In the genomic region with DNA sequence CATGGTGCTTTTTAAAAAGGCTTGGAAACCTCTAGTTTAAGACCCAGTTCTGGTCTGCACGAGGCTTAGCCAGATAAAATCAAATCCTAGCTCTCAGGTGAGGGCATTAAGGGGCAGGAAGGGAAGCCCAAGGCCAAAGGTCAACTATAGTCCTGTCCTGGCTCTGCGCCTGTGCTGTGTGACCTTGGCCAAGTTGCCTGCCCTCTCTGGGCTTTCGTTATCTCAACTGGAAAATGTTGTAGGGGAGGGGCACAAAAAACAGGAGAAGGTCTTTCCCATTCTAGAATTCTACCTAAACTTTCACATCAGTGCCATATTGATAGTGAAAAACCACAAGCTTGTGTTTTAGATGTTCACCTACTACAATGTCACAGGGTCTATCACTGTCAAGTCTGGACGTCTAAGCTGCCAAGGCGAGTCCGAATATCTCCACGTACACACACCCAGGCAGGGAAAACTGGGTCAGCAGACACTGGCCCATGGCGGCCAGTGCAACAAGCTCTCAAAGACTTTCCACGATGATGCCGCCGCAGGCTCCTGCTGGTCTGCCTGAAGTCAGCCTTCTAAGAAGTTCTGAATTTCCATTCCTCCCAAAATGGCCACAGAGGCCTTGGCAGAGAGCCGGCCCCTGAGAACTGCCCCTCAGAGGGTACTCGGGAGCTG, we compare ENCODE assay signal across 18 cellular contexts. TPM values are rescaled to one million over a fixed set of nuclear protein-coding genes. Genes with fewer than 3 reads are reported as not detected.
DNase-seq lines count a peak whose midpoint lies in the region; ATAC-seq and TF ChIP-seq lines count a peak whose summit lies in the region.
"Had no signal": no experiment of that assay in that cellular context is flagged by ENCODE, and none has a peak within 500 bp of the region (broad histone marks: within the 10 kb centered on the region; RNA-seq: fewer than 3 reads in every experiment).

No MANE protein-coding gene starts in this region.

- H3K36me3 Mint-ChIP-seq in GM23338 (ENCODE audit: low read depth) (peaks cover 7% of the 10 kb centered on the region), brain (peaks cover 30% of the 10 kb centered on the region), immature natural killer cell (no peaks in the 10 kb centered on the region)
- H3K36me3 Mint-ChIP-seq: activated CD8-positive, alpha-beta memory T cell treated with anti-CD3 and anti-CD28 coated beads, Interleukin-2, amount 10 ng/mL, durations not matched to agents 7 days and 5 days; naive B cell; stimulated activated memory B cell treated with anti-CD40 and anti-IgM and Interleukin-4, amounts not matched to agents 10 μg/mL and 1 μg/mL and 100 μg/mL, for 72 hours had no signal

- H3K9me3 Mint-ChIP-seq in GM23338 = peaks cover 12% of the 10 kb centered on the region
- H3K9me3 Mint-ChIP-seq in brain = peaks cover 0 to 14% (median 0%) of the 10 kb centered on the region in 5 experiments
- no peaks in the 10 kb centered on the region for H3K9me3 Mint-ChIP-seq in immature natural killer cell
- H3K9me3 Mint-ChIP-seq: activated T-helper 2 cell treated with anti-CD3 and anti-CD28 coated beads, Interferon-gamma antibody, Interleukin-2, Interleukin-4, amounts not matched to agents 10 μg/mL and 5 μg/mL and 100 μg/mL, durations not matched to agents 14 hours and 24 hours and 36 hours; CD4-positive, alpha-beta T cell; HFFc6; naive B cell; stimulated activated memory B cell treated with anti-CD40 and anti-IgM and Interleukin-4, amounts not matched to agents 10 μg/mL and 1 μg/mL and 100 μg/mL, for 72 hours; type B pancreatic cell had no signal

- no peaks in the 10 kb centered on the region for H4K20me1 ChIP-seq in GM23338 (replicated peaks; ENCODE audit: insufficient read depth)

- no peak overlapping the region for H3K18ac ChIP-seq in mesenchymal stem cell (ENCODE audit: low read depth in 1 of 2, low read length in 2 of 2)

- DNase-seq in GM23338 (ENCODE audit: low spot score) (no peak), mesenchymal stem cell (no peak), sigmoid colon (no peak), breast epithelium (ENCODE audit: low spot score in 2 of 2) (no peak), ecto neural progenitor cell (ENCODE audit: low spot score) (no peak), immature natural killer cell (no peak), NCI-H748 treated with DMSO at 0.1 percent for 48 hours (lab: John Stamatoyannopoulos, UW) (no peak)
- DNase-seq: activated CD4-positive, alpha-beta T cell treated with anti-CD3 and anti-CD28 coated beads for 4 hours; activated CD8-positive, alpha-beta memory T cell treated with anti-CD3 and anti-CD28 coated beads, Interleukin-2, amount 10 ng/mL, durations not matched to agents 7 days and 5 days; CD4-positive, alpha-beta T cell; HFFc6; naive B cell had no signal

- no peak overlapping the region for H2AK5ac ChIP-seq in mesenchymal stem cell (ENCODE audit: low read length, severe bottlenecking)

- peak overlapping the region; percentile 89 for H3K9ac ChIP-seq in mesenchymal stem cell (ENCODE audit: low read length)

- H3K4me1 Mint-ChIP-seq in GM23338 (peaks cover 55% of the 10 kb centered on the region), brain (peaks cover 70% of the 10 kb centered on the region), immature natural killer cell (peaks cover 1 to 9% of the 10 kb centered on the region in 2 donors)
- H3K4me1 Mint-ChIP-seq: activated CD8-positive, alpha-beta memory T cell treated with anti-CD3 and anti-CD28 coated beads, Interleukin-2, amount 10 ng/mL, durations not matched to agents 7 days and 5 days; stimulated activated memory B cell treated with anti-CD40 and anti-IgM and Interleukin-4, amounts not matched to agents 10 μg/mL and 1 μg/mL and 100 μg/mL, for 72 hours had no signal

- H4K91ac ChIP-seq in mesenchymal stem cell (ENCODE audit: low read length) = no peak overlapping the region

- peaks cover 4% of the 10 kb centered on the region; the same call in 1 of the 2 replicates for H3K27me3 ChIP-seq in GM23338 (ENCODE audit: insufficient read depth)
- no peaks in the 10 kb centered on the region for H3K27me3 ChIP-seq in mesenchymal stem cell (ENCODE audit: control insufficient read depth in 1 of 2, insufficient read depth in 1 of 2, low read length in 2 of 2)
- H3K27me3 ChIP-seq in sigmoid colon = no peaks in the 10 kb centered on the region
- no peaks in the 10 kb centered on the region for H3K27me3 ChIP-seq in breast epithelium

- H3K9me2 ChIP-seq in GM23338 (ENCODE audit: insufficient read depth) = no peaks in the 10 kb centered on the region

- no peak overlapping the region for H3K23ac ChIP-seq in mesenchymal stem cell (ENCODE audit: low read length in 2 of 2)

- 93% methylated on average over 11 of the region's 13 CpGs for WGBS in mesenchymal stem cell
- 79 to 84% methylated on average over 13 of the region's 13 CpGs for WGBS in sigmoid colon, 2 donors

- H3K36me3 ChIP-seq in GM23338 (ENCODE audit: insufficient read depth) = no peaks in the 10 kb centered on the region
- peaks cover 0 to 58% of the 10 kb centered on the region in 2 experiments for H3K36me3 ChIP-seq in mesenchymal stem cell (ENCODE audit: control insufficient read depth in 1 of 2, insufficient read depth in 2 of 2, low read depth in 1 of 2, low read length in 2 of 2)
- no peaks in the 10 kb centered on the region for H3K36me3 ChIP-seq in sigmoid colon
- H3K36me3 ChIP-seq in breast epithelium = no peaks in the 10 kb centered on the region

- peaks cover 4% of the 10 kb centered on the region; the same call in 1 of the 2 replicates for H3K79me2 ChIP-seq in GM23338 (replicated peaks; ENCODE audit: insufficient read depth)

- no peak overlapping the region for H4K8ac ChIP-seq in mesenchymal stem cell (ENCODE audit: low read length)

- no peak overlapping the region for H3K27ac Mint-ChIP-seq in GM23338
- H3K27ac Mint-ChIP-seq in brain = peak overlapping the region; percentile 59 to 92 (median 86)
- no peak overlapping the region for H3K27ac Mint-ChIP-seq in immature natural killer cell
- H3K27ac Mint-ChIP-seq: activated CD8-positive, alpha-beta memory T cell treated with anti-CD3 and anti-CD28 coated beads, Interleukin-2, amount 10 ng/mL, durations not matched to agents 7 days and 5 days; activated T-helper 2 cell treated with anti-CD3 and anti-CD28 coated beads, Interferon-gamma antibody, Interleukin-2, Interleukin-4, amounts not matched to agents 10 μg/mL and 5 μg/mL and 100 μg/mL, durations not matched to agents 14 hours and 24 hours and 36 hours; CD4-positive, alpha-beta T cell; HFFc6; naive B cell; stimulated activated memory B cell treated with anti-CD40 and anti-IgM and Interleukin-4, amounts not matched to agents 10 μg/mL and 1 μg/mL and 100 μg/mL, for 72 hours; type B pancreatic cell had no signal

- H3K4me3 Mint-ChIP-seq in GM23338 (no peak overlapping the region), brain (peak overlapping the region in 3 of 5 experiments; percentile 51 to 69 (median 66)), immature natural killer cell (no peak overlapping the region)
- H3K4me3 Mint-ChIP-seq: activated CD8-positive, alpha-beta memory T cell treated with anti-CD3 and anti-CD28 coated beads, Interleukin-2, amount 10 ng/mL, durations not matched to agents 7 days and 5 days; CD4-positive, alpha-beta T cell; HFFc6; naive B cell; stimulated activated memory B cell treated with anti-CD40 and anti-IgM and Interleukin-4, amounts not matched to agents 10 μg/mL and 1 μg/mL and 100 μg/mL, for 72 hours; type B pancreatic cell had no signal

- no peak overlapping the region for H2BK12ac ChIP-seq in mesenchymal stem cell (ENCODE audit: low read length in 2 of 2)

- peaks cover 45% of the 10 kb centered on the region for H3K79me1 ChIP-seq in mesenchymal stem cell (replicated peaks; ENCODE audit: low read length, poor library complexity, severe bottlenecking)

- no peak for TF ChIP-seq EP300 in sigmoid colon (IDR thresholded peaks at IDR 0.05)

- TF ChIP-seq CTCF in GM23338 (conservative IDR thresholded peaks at IDR 0.05; ENCODE audit: low read depth in 2 of 2) (no peak), brain (conservative IDR thresholded peaks at IDR 0.05) (no peak), sigmoid colon (IDR thresholded peaks at IDR 0.05) (no peak), breast epithelium (IDR thresholded peaks at IDR 0.05) (no peak)

- intact Hi-C loops in sigmoid colon (cut with DNase I) = no loop called here
- intact Hi-C loops in breast epithelium (cut with DNase I; ENCODE audit: low total_unique reads) = no loop called here

- H3K4me2 ChIP-seq in GM23338 = peak overlapping the region; percentile 64; the same call in 1 of the 2 replicates
- H3K4me2 ChIP-seq in mesenchymal stem cell (ENCODE audit: low read length, poor library complexity, severe bottlenecking) = no peak overlapping the region

- H3K27me3 Mint-ChIP-seq in GM23338 (ENCODE audit: insufficient read depth, low read depth, poor library complexity) (peaks cover 14% of the 10 kb centered on the region), brain (no peaks in the 10 kb centered on the region), immature natural killer cell (ENCODE audit: low read depth in 3 of 3) (peaks cover 2 to 4% (median 2%) of the 10 kb centered on the region in 3 donors)

- H2BK15ac ChIP-seq in mesenchymal stem cell (ENCODE audit: low read depth, poor library complexity, severe bottlenecking) = no peak overlapping the region

- peaks cover 11% of the 10 kb centered on the region; the same call in 1 of the 2 replicates for H3F3A ChIP-seq in GM23338 (replicated peaks; ENCODE audit: low read depth)

- H2BK5ac ChIP-seq in mesenchymal stem cell (ENCODE audit: low read depth, low read length, poor library complexity, severe bottlenecking) = no peak overlapping the region

- H3K4ac ChIP-seq in mesenchymal stem cell (ENCODE audit: low read depth in 1 of 2, low read length in 2 of 2) = no peak overlapping the region

- no peak for ATAC-seq in GM23338
- ATAC-seq: activated CD8-positive, alpha-beta memory T cell treated with anti-CD3 and anti-CD28 coated beads, Interleukin-2, amount 10 ng/mL, durations not matched to agents 7 days and 5 days; Panc1; stimulated activated memory B cell treated with anti-CD40 and anti-IgM and Interleukin-4, amounts not matched to agents 10 μg/mL and 1 μg/mL and 100 μg/mL, for 72 hours had no signal

- peak overlapping the region; percentile 50; the same call in 1 of the 2 replicates for H3K27ac ChIP-seq in GM23338 (ENCODE audit: low read depth)
- no peak overlapping the region for H3K27ac ChIP-seq in mesenchymal stem cell (ENCODE audit: low read length, poor library complexity, severe bottlenecking)
- H3K27ac ChIP-seq in sigmoid colon = peak overlapping the region; percentile 49 to 93 (median 78)
- H3K27ac ChIP-seq in breast epithelium = no peak overlapping the region

- H2AFZ ChIP-seq in GM23338 (peak overlapping the region; percentile 39; the same call in 1 of the 2 replicates), mesenchymal stem cell (ENCODE audit: low read depth, low read length) (no peak overlapping the region)

- H3K4me1 ChIP-seq in GM23338 (ENCODE audit: insufficient read depth) (peaks cover 53% of the 10 kb centered on the region), mesenchymal stem cell (ENCODE audit: control insufficient read depth, insufficient read depth, low read depth, low read length) (peaks cover 26% of the 10 kb centered on the region), sigmoid colon (peaks cover 0 to 33% (median 9%) of the 10 kb centered on the region in 4 donors), breast epithelium (no peaks in the 10 kb centered on the region)

- H2BK120ac ChIP-seq in mesenchymal stem cell (ENCODE audit: low read depth, low read length) = no peak overlapping the region

- H3K4me3 ChIP-seq in GM23338 (no peak overlapping the region), mesenchymal stem cell (ENCODE audit: insufficient read depth in 1 of 2, low read depth in 1 of 2, low read length in 2 of 2) (no peak overlapping the region), sigmoid colon (no peak overlapping the region), breast epithelium (no peak overlapping the region)

- no peak overlapping the region for H3K14ac ChIP-seq in mesenchymal stem cell (ENCODE audit: low read length in 2 of 2)

- TF ChIP-seq POLR2A in sigmoid colon (IDR thresholded peaks at IDR 0.05) = no peak
- TF ChIP-seq POLR2A in breast epithelium (IDR thresholded peaks at IDR 0.05) = no peak

- H3K9me3 ChIP-seq in mesenchymal stem cell (ENCODE audit: control insufficient read depth, low read length) (no peaks in the 10 kb centered on the region), sigmoid colon (no peaks in the 10 kb centered on the region), breast epithelium (no peaks in the 10 kb centered on the region)

RNA-seq across cellular contexts. Expression of a gene that starts 18.0 kb away (rescaled TPM):
- 6.8 and 7.2 TPM in 2 replicates for total RNA-seq in GM23338 (2014; rRNA removed; shearing (Covaris generic))
- polyA plus RNA-seq in GM23338 (2016; fragmentation: Nextera tagmentation; extraction: Ambion mirVana) (1.0 and 1.5 TPM in 2 replicates), brain (ENCODE audit: insufficient read depth, low read depth, low replicate concordance) (1.7 TPM), sigmoid colon (1 to 10 TPM in 1 of 3 donors, under 1 TPM in 2; under 0.01 to 1.2 (median 0.85) TPM), immature natural killer cell (under 1 TPM in 2 of 3 donors, not detected in 1; 0.03 to 0.14 TPM)
- polyA plus RNA-seq in mesenchymal stem cell (2013, experiment 1 of 2) = 8.0 TPM
- 6.6 TPM for polyA plus RNA-seq in mesenchymal stem cell (2013, experiment 2 of 2)
- total RNA-seq in sigmoid colon (10 to 100 TPM in 1 of 4 donors, 1 to 10 TPM in 3; 6.4 to 21.3 (median 7.5) TPM), breast epithelium (1 to 10 TPM; 2.0 to 4.7 (median 3.2) TPM)
- total RNA-seq: HT-29 had no signal

Comparison
In these comparisons a context has a peak if more than half of its experiments do, and no peak if none do; other contexts are left out.
1. H3K27ac ChIP-seq: peak in GM23338 (single experiment) and sigmoid colon (4 of 4); none in mesenchymal stem cell (single experiment) and breast epithelium (0 of 2).
2. H3K27ac Mint-ChIP-seq: peak in brain (5 of 5); none in GM23338 (single experiment) and immature natural killer cell (0 of 6).
3. H3K4me3 Mint-ChIP-seq: peak in brain (3 of 5); none in GM23338 (single experiment) and immature natural killer cell (0 of 5).